ENCODE assay signal across 9 cellular contexts in genomic region chr1:158121604-158122254, GRCh38. TPM values are rescaled to one million over a fixed set of nuclear protein-coding genes. Genes with fewer than 3 reads are reported as not detected.
DNase-seq lines count a peak whose midpoint lies in the region; ATAC-seq and TF ChIP-seq lines count a peak whose summit lies in the region.
"Had no signal": no experiment of that assay in that cellular context is flagged by ENCODE, and none has a peak within 500 bp of the region (broad histone marks: within the 10 kb centered on the region; RNA-seq: fewer than 3 reads in every experiment).

No MANE protein-coding gene starts in this region.

- DNase-seq in NCI-H2227 (lab: John Stamatoyannopoulos, UW; ENCODE audit: unreplicated experiment) (peak; percentile 54), NCI-H2227 treated with DMSO at 0.1 percent for 48 hours (lab: John Stamatoyannopoulos, UW) (no peak), fibroblast of villous mesenchyme (ENCODE audit: low read depth) (peak; percentile 36), hippocampal formation (lab: John Stamatoyannopoulos, UW) (no peak)
- DNase-seq in stimulated activated CD4-positive, alpha-beta T cell treated with anti-CD3 and anti-CD28 coated beads, Interleukin-4, amount 100 ng/mL, for 24 hours, result peak; percentile 8

- no peak overlapping the region for H3K4me2 ChIP-seq in SU-DHL-6 (ENCODE audit: low read depth, low read length, poor library complexity, severe bottlenecking)

- H4K20me1 ChIP-seq in SU-DHL-6 (ENCODE audit: low read depth, low read length), result no peaks in the 10 kb centered on the region

- no peak overlapping the region for H2AFZ ChIP-seq in SU-DHL-6 (ENCODE audit: low read depth, low read length, severe bottlenecking)

- peak; percentile 98 for TF ChIP-seq RAD21 in Ishikawa (IDR thresholded peaks at IDR 0.05; ENCODE audit: low read depth)

- no peaks in the 10 kb centered on the region for H3K27me3 ChIP-seq in SU-DHL-6 (ENCODE audit: low read length)

- H3F3A ChIP-seq in SU-DHL-6 (ENCODE audit: insufficient read depth), result no peaks in the 10 kb centered on the region

- no peaks in the 10 kb centered on the region for H3K9me2 ChIP-seq in SU-DHL-6 (replicated peaks; ENCODE audit: insufficient read depth, low read length)

- H3K9ac ChIP-seq in SU-DHL-6 (ENCODE audit: low read length), result no peak overlapping the region

- no peaks in the 10 kb centered on the region for H3K9me3 ChIP-seq in SU-DHL-6 (ENCODE audit: insufficient read depth, low read length)

- no peaks in the 10 kb centered on the region for H3K79me2 ChIP-seq in SU-DHL-6 (ENCODE audit: insufficient read depth, low read length)

- H3K4me3 ChIP-seq in SU-DHL-6 (ENCODE audit: insufficient read depth, low read length, poor library complexity, severe bottlenecking) (no peak overlapping the region), fibroblast of villous mesenchyme (ENCODE audit: low read depth, low read length) (no peak overlapping the region)
- H3K4me3 ChIP-seq: skin epidermis had no signal

- H3K36me3 ChIP-seq in SU-DHL-6 (ENCODE audit: low read length), result no peaks in the 10 kb centered on the region

- peak; percentile 58 for TF ChIP-seq CTCF in SU-DHL-6 (IDR thresholded peaks at IDR 0.05; ENCODE audit: insufficient read depth, low read length, poor library complexity, severe bottlenecking)
- peak; percentile 64 for TF ChIP-seq CTCF in fibroblast of villous mesenchyme (IDR thresholded peaks at IDR 0.05; ENCODE audit: insufficient read depth, low read depth, low read length)

- no peak for TF ChIP-seq EP300 in Ishikawa (IDR thresholded peaks at IDR 0.05; ENCODE audit: borderline replicate concordance)

- ATAC-seq in GM21390 (IDR thresholded peaks at IDR 0.05; ENCODE audit: unreplicated experiment), result no peak

- H3K27ac ChIP-seq in SU-DHL-6 (ENCODE audit: low read depth, low read length), result no peak overlapping the region
- H3K27ac ChIP-seq: skin epidermis had no signal

TF ChIP-seq in Ishikawa, 13 proteins besides CTCF, POLR2A, EP300 and RAD21:
- no peak for TF ChIP-seq CEBPB (IDR thresholded peaks at IDR 0.05)
- no peak for TF ChIP-seq TCF12 (IDR thresholded peaks at IDR 0.05; ENCODE audit: low read depth)
- no peak for TF ChIP-seq TAF1 (IDR thresholded peaks at IDR 0.05; ENCODE audit: low read depth)
- TF ChIP-seq TEAD4 (IDR thresholded peaks at IDR 0.05), result no peak
- no peak for TF ChIP-seq CREB1 (IDR thresholded peaks at IDR 0.05; ENCODE audit: low read depth)
- TF ChIP-seq EGR1 (IDR thresholded peaks at IDR 0.05), result no peak
- TF ChIP-seq MAX (IDR thresholded peaks at IDR 0.05), result no peak
- TF ChIP-seq ZBTB7A (IDR thresholded peaks at IDR 0.05; ENCODE audit: low read depth), result no peak
- TF ChIP-seq, protein P1, sequence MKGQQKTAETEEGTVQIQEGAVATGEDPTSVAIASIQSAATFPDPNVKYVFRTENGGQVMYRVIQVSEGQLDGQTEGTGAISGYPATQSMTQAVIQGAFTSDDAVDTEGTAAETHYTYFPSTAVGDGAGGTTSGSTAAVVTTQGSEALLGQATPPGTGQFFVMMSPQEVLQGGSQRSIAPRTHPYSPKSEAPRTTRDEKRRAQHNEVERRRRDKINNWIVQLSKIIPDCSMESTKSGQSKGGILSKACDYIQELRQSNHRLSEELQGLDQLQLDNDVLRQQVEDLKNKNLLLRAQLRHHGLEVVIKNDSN (IDR thresholded peaks at IDR 0.05), result no peak
- TF ChIP-seq REST (IDR thresholded peaks at IDR 0.05; ENCODE audit: low read depth), result no peak
- no peak for TF ChIP-seq FOXM1 (IDR thresholded peaks at IDR 0.05; ENCODE audit: borderline replicate concordance, low read depth)
- TF ChIP-seq NFIC (IDR thresholded peaks at IDR 0.05), result no peak

RNA-seq across cellular contexts. Expression of gene CD1D, which starts 59.0 kb away (rescaled TPM):
- under 0.01 TPM in 2 replicates for total RNA-seq in fibroblast of villous mesenchyme

Comparison
In these comparisons a context has a peak if more than half of its experiments do, and no peak if none do; other contexts are left out.
1. DNase-seq: peak in NCI-H2227 (single experiment), fibroblast of villous mesenchyme (single experiment) and stimulated activated CD4-positive, alpha-beta T cell treated with anti-CD3 and anti-CD28 coated beads, Interleukin-4, amount 100 ng/mL, for 24 hours (single experiment); none in NCI-H2227 treated with DMSO at 0.1 percent for 48 hours (single experiment) and hippocampal formation (0 of 2).